Comparison of ENCODE assay signal across 27 cellular contexts in the genomic region with DNA sequence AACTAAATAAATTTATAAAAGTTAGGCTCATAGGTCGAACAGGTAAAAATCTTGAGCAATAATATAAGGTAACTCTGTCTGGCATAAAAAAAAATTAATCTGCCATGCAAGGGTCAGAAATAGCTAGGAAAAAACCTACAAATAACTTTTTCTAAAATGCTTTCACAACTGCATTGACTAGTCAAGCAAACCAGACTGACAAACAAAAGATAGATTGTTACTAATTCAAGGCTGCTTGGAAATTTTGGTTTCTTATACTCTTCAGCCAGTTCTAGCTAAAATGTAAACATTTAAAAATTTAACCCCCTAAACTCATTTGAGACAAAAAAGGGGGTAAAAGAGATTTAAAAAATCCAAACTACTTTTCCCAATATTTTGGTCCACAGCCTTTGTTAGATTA.
"Had no signal": no experiment of that assay in that cellular context is flagged by ENCODE, and none has a peak within 500 bp of the region (broad histone marks: within the 10 kb centered on the region; RNA-seq: fewer than 3 reads in every experiment).

No MANE protein-coding gene starts in this region.

- H3K9me3 ChIP-seq: MG63, SJCRH30 had no signal

- H3K4me1 Mint-ChIP-seq: activated CD4-positive, alpha-beta T cell treated with anti-CD3 and anti-CD28 coated beads, Interleukin-2, amount 10 ng/mL, durations not matched to agents 7 days and 5 days; brain had no signal

- H3K27me3 Mint-ChIP-seq: activated CD4-positive, alpha-beta memory T cell treated with anti-CD3 and anti-CD28 coated beads for 36 hours; activated naive CD8-positive, alpha-beta T cell; central memory CD8-positive, alpha-beta T cell had no signal

- DNase-seq: activated CD4-positive, alpha-beta memory T cell treated with anti-CD3 and anti-CD28 coated beads for 36 hours; activated CD4-positive, alpha-beta T cell treated with anti-CD3 and anti-CD28 coated beads, Interleukin-2, amount 10 ng/mL, durations not matched to agents 7 days and 5 days; activated CD4-positive, CD25-positive, alpha-beta regulatory T cell; activated CD8-positive, alpha-beta memory T cell treated with anti-CD3 and anti-CD28 coated beads for 24 hours; activated effector memory CD4-positive, alpha-beta T cell treated with anti-CD3 and anti-CD28 coated beads, Interleukin-2, amount 50 U/mL, for 16 hours; activated naive CD4-positive, alpha-beta T cell treated with Interleukin-2 at 50 U/mL for 16 hours; activated T-cell treated with anti-CD3 and anti-CD28 coated beads, Interleukin-2, amount 50 U/mL, for 4 hours; amygdala; MG63; MV-4-11; NCI-H1092 treated with DMSO at 0.1 percent for 48 hours; NCI-H1417 treated with DMSO at 0.1 percent for 48 hours; NCI-H1694; NCI-H2029 treated with DMSO at 0.1 percent for 48 hours; NCI-H510A treated with DMSO at 0.1 percent for 48 hours; NCI-H69; NK-92 treated with Interleukin-12 subunit alpha and Interleukin-12 subunit beta, amount 100 ng/mL, for 24 hours; OCI-M1; Right ventricle myocardium superior; RPMI8226; SJCRH30; T-helper 9 cell had no signal

- H3K27ac Mint-ChIP-seq: activated CD4-positive, alpha-beta memory T cell treated with anti-CD3 and anti-CD28 coated beads for 36 hours; activated CD4-positive, alpha-beta T cell treated with anti-CD3 and anti-CD28 coated beads, Interleukin-2, amount 10 ng/mL, durations not matched to agents 7 days and 5 days; activated naive CD8-positive, alpha-beta T cell; brain; T-helper 1 cell treated with Interleukin-12 subunit alpha and Interleukin-12 subunit beta and Interleukin-4 antibody, amounts not matched to agents 30 μg/mL and 1 μg/mL, for 36 hours had no signal

- H3K4me1 ChIP-seq: SJCRH30 had no signal

- H3K27ac ChIP-seq: SJCRH30 had no signal

- H3K4me3 ChIP-seq: MG63, SJCRH30 had no signal

- ATAC-seq: activated T-cell treated with anti-CD3 and anti-CD28 coated beads, Interleukin-2, amount 50 U/mL, for 4 hours; Panc1 had no signal

- H3K36me3 Mint-ChIP-seq: activated CD4-positive, alpha-beta memory T cell treated with anti-CD3 and anti-CD28 coated beads for 36 hours; activated naive CD8-positive, alpha-beta T cell; brain had no signal

- H3K4me3 Mint-ChIP-seq: activated CD4-positive, alpha-beta memory T cell treated with anti-CD3 and anti-CD28 coated beads for 36 hours; activated CD4-positive, alpha-beta T cell treated with anti-CD3 and anti-CD28 coated beads, Interleukin-2, amount 10 ng/mL, durations not matched to agents 7 days and 5 days; activated naive CD8-positive, alpha-beta T cell; activated T-cell treated with anti-CD3 and anti-CD28 coated beads, Interleukin-2, amount 50 U/mL, for 4 hours; brain; central memory CD8-positive, alpha-beta T cell; T-helper 1 cell treated with Interleukin-12 subunit alpha and Interleukin-12 subunit beta and Interleukin-4 antibody, amounts not matched to agents 30 μg/mL and 1 μg/mL, for 36 hours had no signal

- H3K36me3 ChIP-seq: MG63, SJCRH30 had no signal

- H3K9me3 Mint-ChIP-seq: activated CD4-positive, alpha-beta memory T cell treated with anti-CD3 and anti-CD28 coated beads for 36 hours; activated CD4-positive, alpha-beta T cell treated with anti-CD3 and anti-CD28 coated beads, Interleukin-2, amount 10 ng/mL, durations not matched to agents 7 days and 5 days; activated T-cell treated with anti-CD3 and anti-CD28 coated beads, Interleukin-2, amount 50 U/mL, for 4 hours; brain; central memory CD8-positive, alpha-beta T cell; T-helper 1 cell treated with Interleukin-12 subunit alpha and Interleukin-12 subunit beta and Interleukin-4 antibody, amounts not matched to agents 30 μg/mL and 1 μg/mL, for 36 hours had no signal

- H3K27me3 ChIP-seq: MG63 had no signal
